30 cellular contexts compared by ENCODE assay signal in the genomic region with DNA sequence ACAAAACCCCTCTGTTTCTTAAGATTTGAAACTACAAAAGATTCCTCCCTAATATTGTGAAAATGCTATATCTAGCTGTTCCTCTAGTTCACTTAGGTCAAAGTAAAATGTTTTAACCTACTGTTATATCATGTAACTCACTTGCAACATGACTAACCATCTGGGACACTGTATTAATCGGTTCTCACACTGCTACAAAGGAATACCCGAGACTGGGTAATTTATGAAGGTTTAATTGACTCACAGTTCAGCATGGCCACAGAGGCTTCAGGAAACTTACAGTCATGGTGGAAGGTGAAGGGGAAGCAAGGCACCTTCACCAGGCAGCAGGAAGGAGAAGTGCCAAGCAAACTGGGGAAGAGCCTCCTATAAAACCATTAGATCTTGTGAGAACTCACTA. TPM values are rescaled to one million over a fixed set of nuclear protein-coding genes. Genes with fewer than 3 reads are reported as not detected.
A peak's percentile ranks its signal among the peaks of the same experiment; 100 is the strongest.
DNase-seq lines count a peak whose midpoint lies in the region; ATAC-seq and TF ChIP-seq lines count a peak whose summit lies in the region.
"Had no signal": no experiment of that assay in that cellular context is flagged by ENCODE, and none has a peak within 500 bp of the region (broad histone marks: within the 10 kb centered on the region; RNA-seq: fewer than 3 reads in every experiment).

No MANE protein-coding gene starts in this region.

- CTCF ChIA-PET in activated CD8-positive, alpha-beta T cell treated with anti-CD3 and anti-CD28 coated beads for 36 hours (lab: Charles Lee), result no interaction called here
- CTCF ChIA-PET in activated CD8-positive, alpha-beta T cell treated with anti-CD3 and anti-CD28 coated beads, Interleukin-2, amount 10 ng/mL, durations not matched to agents 7 days and 5 days (lab: Charles Lee), result no interaction called here
- CTCF ChIA-PET in CD4-positive, alpha-beta memory T cell (lab: Charles Lee; ENCODE audit: partially characterized antibody), result interaction anchor here (1.3 to 1.4 kb wide), 2 partner anchors 17 to 77 kb away, joined by 3 read pairs; no protein-coding TSS in a partner anchor
- CTCF ChIA-PET in naive thymus-derived CD4-positive, alpha-beta T cell (lab: Charles Lee), result interaction anchor here (1.2 kb wide), 1 partner anchor 16 kb away, joined by 4 read pairs; no protein-coding TSS in a partner anchor

- POLR2A ChIA-PET in activated CD8-positive, alpha-beta T cell treated with anti-CD3 and anti-CD28 coated beads for 36 hours (lab: Charles Lee), result interaction anchor here (1.0 kb wide), 1 partner anchor 10 kb away, joined by 3 read pairs; no protein-coding TSS in a partner anchor
- POLR2A ChIA-PET in activated CD8-positive, alpha-beta T cell treated with anti-CD3 and anti-CD28 coated beads, Interleukin-2, amount 10 ng/mL, durations not matched to agents 7 days and 5 days (lab: Charles Lee), result no interaction called here
- POLR2A ChIA-PET in CD4-positive, alpha-beta memory T cell (lab: Charles Lee; ENCODE audit: partially characterized antibody), result no interaction called here
- POLR2A ChIA-PET in naive thymus-derived CD4-positive, alpha-beta T cell (lab: Charles Lee), result interaction anchor here (0.7 kb wide), 2 partner anchors 12 to 129 kb away, joined by 3 to 4 read pairs; no protein-coding TSS in a partner anchor

- no peaks in the 10 kb centered on the region for H3K4me1 ChIP-seq in CD4-positive, alpha-beta memory T cell (ENCODE audit: insufficient read depth, low read length)
- no peaks in the 10 kb centered on the region for H3K4me1 ChIP-seq in naive thymus-derived CD4-positive, alpha-beta T cell (ENCODE audit: control insufficient read depth in 2 of 2, insufficient read depth in 2 of 2, low read length in 2 of 2)
- H3K4me1 ChIP-seq: prostate gland, sigmoid colon had no signal

- no peaks in the 10 kb centered on the region for H3K27me3 ChIP-seq in CD4-positive, alpha-beta memory T cell (ENCODE audit: insufficient read depth, low read length)
- no peaks in the 10 kb centered on the region for H3K27me3 ChIP-seq in naive thymus-derived CD4-positive, alpha-beta T cell (ENCODE audit: control insufficient read depth in 2 of 2, insufficient read depth in 2 of 2, low read length in 2 of 2)
- H3K27me3 ChIP-seq: neutrophil, sigmoid colon had no signal

- no peaks in the 10 kb centered on the region for H3K9me3 Mint-ChIP-seq in activated CD8-positive, alpha-beta T cell treated with anti-CD3 and anti-CD28 coated beads for 36 hours
- no peaks in the 10 kb centered on the region for H3K9me3 Mint-ChIP-seq in activated CD8-positive, alpha-beta T cell treated with anti-CD3 and anti-CD28 coated beads, Interleukin-2, amount 10 ng/mL, durations not matched to agents 7 days and 5 days (ENCODE audit: insufficient read depth)
- H3K9me3 Mint-ChIP-seq in CD4-positive, alpha-beta memory T cell, result no peaks in the 10 kb centered on the region
- H3K9me3 Mint-ChIP-seq in naive thymus-derived CD4-positive, alpha-beta T cell, result no peaks in the 10 kb centered on the region
- H3K9me3 Mint-ChIP-seq: activated T-cell treated with anti-CD3 and anti-CD28 coated beads, Interleukin-2, amount 50 U/mL, for 4 hours had no signal

- H3K9me3 ChIP-seq in CD4-positive, alpha-beta memory T cell (ENCODE audit: control insufficient read depth in 1 of 2, low read length in 2 of 2), result no peaks in the 10 kb centered on the region
- no peaks in the 10 kb centered on the region for H3K9me3 ChIP-seq in T-helper 17 cell (ENCODE audit: control insufficient read depth, low read length, poor library complexity, severe bottlenecking)
- H3K9me3 ChIP-seq in naive thymus-derived CD4-positive, alpha-beta T cell (ENCODE audit: control insufficient read depth in 2 of 3, low read length in 3 of 3), result no peaks in the 10 kb centered on the region
- H3K9me3 ChIP-seq: neutrophil, prostate gland, sigmoid colon, SK-N-SH had no signal

- no peak for DNase-seq in activated CD8-positive, alpha-beta T cell treated with anti-CD3 and anti-CD28 coated beads for 36 hours
- no peak for DNase-seq in activated CD8-positive, alpha-beta T cell treated with anti-CD3 and anti-CD28 coated beads, Interleukin-2, amount 10 ng/mL, durations not matched to agents 7 days and 5 days
- DNase-seq in CD4-positive, alpha-beta memory T cell, result no peak
- DNase-seq in T-helper 17 cell (no peak), foreskin fibroblast (no peak), posterior vena cava (ENCODE audit: low spot score) (no peak)
- no peak for DNase-seq in naive thymus-derived CD4-positive, alpha-beta T cell
- DNase-seq: activated CD4-positive, CD25-positive, alpha-beta regulatory T cell treated with anti-CD3 and anti-CD28 coated beads, Interleukin-2, amount 50 U/mL, for 72 hours; activated CD8-positive, alpha-beta memory T cell treated with anti-CD3 and anti-CD28 coated beads for 24 hours; activated T-cell treated with anti-CD3 and anti-CD28 coated beads, Interleukin-2, amount 50 U/mL, for 4 hours; AML-193; central memory CD4-positive, alpha-beta T cell; cortex of kidney; DMS 273 treated with DMSO at 0.1 percent for 48 hours; effector memory CD4-positive, alpha-beta T cell; glutamatergic neuron; left colon; mesenchymal stem cell; NCI-H1436 treated with DMSO at 0.1 percent for 48 hours; NCI-H345; NCI-H69; PC-9; sigmoid colon; SK-N-SH; stimulated activated CD4-positive, alpha-beta T cell treated with anti-CD3 and anti-CD28 coated beads, Interleukin-12 subunit alpha, Interleukin-12 subunit beta, amount 100 ng/mL, for 4 hours; stimulated activated CD4-positive, alpha-beta T cell treated with anti-CD3 and anti-CD28 coated beads, Interleukin-2, amount 100 ng/mL, for 48 hours; trophoblast cell had no signal

- peaks cover 7% of the 10 kb centered on the region for H3K4me1 Mint-ChIP-seq in activated CD8-positive, alpha-beta T cell treated with anti-CD3 and anti-CD28 coated beads for 36 hours (ENCODE audit: low read depth)
- H3K4me1 Mint-ChIP-seq in activated CD8-positive, alpha-beta T cell treated with anti-CD3 and anti-CD28 coated beads, Interleukin-2, amount 10 ng/mL, durations not matched to agents 7 days and 5 days (ENCODE audit: low read depth), result peaks cover 6% of the 10 kb centered on the region
- H3K4me1 Mint-ChIP-seq in CD4-positive, alpha-beta memory T cell, result peaks cover 0 to 5% (median 4%) of the 10 kb centered on the region in 4 donors
- peaks cover 8% of the 10 kb centered on the region for H3K4me1 Mint-ChIP-seq in T-helper 17 cell
- H3K4me1 Mint-ChIP-seq in naive thymus-derived CD4-positive, alpha-beta T cell, result peaks cover 0 to 11% (median 0%) of the 10 kb centered on the region in 7 donors

- H3K27ac Mint-ChIP-seq in activated CD8-positive, alpha-beta T cell treated with anti-CD3 and anti-CD28 coated beads for 36 hours, result peak overlapping the region; percentile 63
- no peak overlapping the region for H3K27ac Mint-ChIP-seq in activated CD8-positive, alpha-beta T cell treated with anti-CD3 and anti-CD28 coated beads, Interleukin-2, amount 10 ng/mL, durations not matched to agents 7 days and 5 days
- peak overlapping the region in 6 of 7 donors; percentile 18 to 83 (median 69) for H3K27ac Mint-ChIP-seq in CD4-positive, alpha-beta memory T cell
- peak overlapping the region; percentile 61 for H3K27ac Mint-ChIP-seq in T-helper 17 cell
- peak overlapping the region; percentile 12 to 77 (median 34) for H3K27ac Mint-ChIP-seq in naive thymus-derived CD4-positive, alpha-beta T cell

- H3K4me3 ChIP-seq in CD4-positive, alpha-beta memory T cell (ENCODE audit: low read length in 2 of 2), result no peak overlapping the region
- no peak overlapping the region for H3K4me3 ChIP-seq in naive thymus-derived CD4-positive, alpha-beta T cell (ENCODE audit: low read length)
- no peak overlapping the region for H3K4me3 ChIP-seq in foreskin fibroblast (ENCODE audit: low read depth in 1 of 2, low read length in 2 of 2)
- H3K4me3 ChIP-seq: PC-9, prostate gland, sigmoid colon had no signal

- H3K4me3 Mint-ChIP-seq in activated CD8-positive, alpha-beta T cell treated with anti-CD3 and anti-CD28 coated beads for 36 hours, result no peak overlapping the region
- no peak overlapping the region for H3K4me3 Mint-ChIP-seq in activated CD8-positive, alpha-beta T cell treated with anti-CD3 and anti-CD28 coated beads, Interleukin-2, amount 10 ng/mL, durations not matched to agents 7 days and 5 days
- H3K4me3 Mint-ChIP-seq in CD4-positive, alpha-beta memory T cell, result no peak overlapping the region
- no peak overlapping the region for H3K4me3 Mint-ChIP-seq in T-helper 17 cell
- no peak overlapping the region for H3K4me3 Mint-ChIP-seq in naive thymus-derived CD4-positive, alpha-beta T cell
- H3K4me3 Mint-ChIP-seq: activated T-cell treated with anti-CD3 and anti-CD28 coated beads, Interleukin-2, amount 50 U/mL, for 4 hours had no signal

- H3K27me3 Mint-ChIP-seq in activated CD8-positive, alpha-beta T cell treated with anti-CD3 and anti-CD28 coated beads for 36 hours, result no peaks in the 10 kb centered on the region
- H3K27me3 Mint-ChIP-seq in activated CD8-positive, alpha-beta T cell treated with anti-CD3 and anti-CD28 coated beads, Interleukin-2, amount 10 ng/mL, durations not matched to agents 7 days and 5 days (ENCODE audit: low read depth), result no peaks in the 10 kb centered on the region
- H3K27me3 Mint-ChIP-seq in CD4-positive, alpha-beta memory T cell, result no peaks in the 10 kb centered on the region
- H3K27me3 Mint-ChIP-seq in T-helper 17 cell, result no peaks in the 10 kb centered on the region
- no peaks in the 10 kb centered on the region for H3K27me3 Mint-ChIP-seq in naive thymus-derived CD4-positive, alpha-beta T cell

- intact Hi-C loops in activated CD8-positive, alpha-beta T cell treated with anti-CD3 and anti-CD28 coated beads for 36 hours (cut with micrococcal nuclease), result no loop called here
- intact Hi-C loops in CD4-positive, alpha-beta memory T cell (cut with micrococcal nuclease), result no loop called here
- intact Hi-C loops in naive thymus-derived CD4-positive, alpha-beta T cell (cut with micrococcal nuclease), result no loop called here
- intact Hi-C loops in posterior vena cava (cut with DNase I), result no loop called here

- TF ChIP-seq CTCF in activated CD8-positive, alpha-beta T cell treated with anti-CD3 and anti-CD28 coated beads for 36 hours (IDR thresholded peaks at IDR 0.05), result no peak
- TF ChIP-seq CTCF in foreskin fibroblast (IDR thresholded peaks at IDR 0.05; ENCODE audit: low read depth, low read length), result no peak

- peaks cover 50% of the 10 kb centered on the region for H3K36me3 Mint-ChIP-seq in activated CD8-positive, alpha-beta T cell treated with anti-CD3 and anti-CD28 coated beads for 36 hours (ENCODE audit: low read depth)
- H3K36me3 Mint-ChIP-seq in activated CD8-positive, alpha-beta T cell treated with anti-CD3 and anti-CD28 coated beads, Interleukin-2, amount 10 ng/mL, durations not matched to agents 7 days and 5 days (ENCODE audit: low read depth), result peaks cover 52% of the 10 kb centered on the region
- H3K36me3 Mint-ChIP-seq in CD4-positive, alpha-beta memory T cell, result peaks cover 34 to 56% of the 10 kb centered on the region in 2 donors
- peaks cover 3% of the 10 kb centered on the region for H3K36me3 Mint-ChIP-seq in T-helper 17 cell (ENCODE audit: low read depth)
- peaks cover 0 to 37% (median 22%) of the 10 kb centered on the region in 5 donors for H3K36me3 Mint-ChIP-seq in naive thymus-derived CD4-positive, alpha-beta T cell

- ATAC-seq in activated CD8-positive, alpha-beta T cell treated with anti-CD3 and anti-CD28 coated beads for 36 hours, result peak; percentile 42
- ATAC-seq in activated CD8-positive, alpha-beta T cell treated with anti-CD3 and anti-CD28 coated beads, Interleukin-2, amount 10 ng/mL, durations not matched to agents 7 days and 5 days, result no peak
- ATAC-seq in T-helper 17 cell (no peak), GM21786 (IDR thresholded peaks at IDR 0.05; ENCODE audit: unreplicated experiment) (no peak)
- no peak for ATAC-seq in naive thymus-derived CD4-positive, alpha-beta T cell
- ATAC-seq: left colon had no signal

- peaks cover 40% of the 10 kb centered on the region for H3K36me3 ChIP-seq in CD4-positive, alpha-beta memory T cell (ENCODE audit: insufficient read depth, low read length)
- peaks cover 13 to 51% (median 26%) of the 10 kb centered on the region in 3 experiments for H3K36me3 ChIP-seq in naive thymus-derived CD4-positive, alpha-beta T cell (ENCODE audit: control insufficient read depth in 2 of 3, insufficient read depth in 3 of 3, low read length in 3 of 3)

- H3K27ac ChIP-seq in CD4-positive, alpha-beta memory T cell (ENCODE audit: low read depth, low read length), result no peak overlapping the region
- peak overlapping the region; percentile 9 for H3K27ac ChIP-seq in naive thymus-derived CD4-positive, alpha-beta T cell (ENCODE audit: low read depth, low read length)
- H3K27ac ChIP-seq: neutrophil, PC-9, prostate gland, sigmoid colon had no signal

RNA-seq across cellular contexts. Expression of a gene that starts 34.7 kb away (rescaled TPM):
- total RNA-seq in activated CD8-positive, alpha-beta T cell treated with anti-CD3 and anti-CD28 coated beads for 36 hours, result 10 to 100 TPM; 51.3 to 59.1 TPM
- total RNA-seq in activated CD8-positive, alpha-beta T cell treated with anti-CD3 and anti-CD28 coated beads, Interleukin-2, amount 10 ng/mL, durations not matched to agents 7 days and 5 days, result 10 to 100 TPM; 24.8 to 28.8 TPM
- total RNA-seq in CD4-positive, alpha-beta memory T cell, result 10 to 100 TPM; 27.9 to 28.4 TPM
- 10 to 100 TPM; 52.2 to 53.5 TPM for polyA plus RNA-seq in CD4-positive, alpha-beta memory T cell
- total RNA-seq in T-helper 17 cell, result 10 to 100 TPM; 16.5 to 20.0 TPM
- 10 to 100 TPM; 18.3 to 28.8 (median 21.3) TPM for total RNA-seq in naive thymus-derived CD4-positive, alpha-beta T cell
- polyA plus RNA-seq in naive thymus-derived CD4-positive, alpha-beta T cell, result 10 to 100 TPM; 47.3 to 60.6 TPM
- 10 to 100 TPM; 24.8 to 27.1 TPM for total RNA-seq in posterior vena cava

RNA-seq across cellular contexts. Expression of a gene that starts 43.5 kb away (rescaled TPM):
- total RNA-seq in activated CD8-positive, alpha-beta T cell treated with anti-CD3 and anti-CD28 coated beads for 36 hours, result 10 to 100 TPM; 59.7 to 61.2 TPM
- 10 to 100 TPM; 34.8 to 38.9 TPM for total RNA-seq in activated CD8-positive, alpha-beta T cell treated with anti-CD3 and anti-CD28 coated beads, Interleukin-2, amount 10 ng/mL, durations not matched to agents 7 days and 5 days
- 10 to 100 TPM; 23.8 to 28.5 TPM for total RNA-seq in CD4-positive, alpha-beta memory T cell
- 1 to 10 TPM; 8.1 to 8.2 TPM for polyA plus RNA-seq in CD4-positive, alpha-beta memory T cell
- total RNA-seq in T-helper 17 cell, result 10 to 100 TPM; 17.9 to 18.3 TPM
- 10 to 100 TPM; 22.1 to 29.0 (median 27.7) TPM for total RNA-seq in naive thymus-derived CD4-positive, alpha-beta T cell
- polyA plus RNA-seq in naive thymus-derived CD4-positive, alpha-beta T cell, result 1 to 10 TPM; 5.9 to 6.4 TPM
- total RNA-seq in posterior vena cava, result 10 to 100 TPM; 29.8 to 31.7 TPM

Comparison
In these comparisons a context has a peak if more than half of its experiments do, and no peak if none do; other contexts are left out.
1. POLR2A ChIA-PET loops: an anchor here in activated CD8-positive, alpha-beta T cell treated with anti-CD3 and anti-CD28 coated beads for 36 hours (1.0 kb wide) and naive thymus-derived CD4-positive, alpha-beta T cell (0.7 kb wide); none called in activated CD8-positive, alpha-beta T cell treated with anti-CD3 and anti-CD28 coated beads, Interleukin-2, amount 10 ng/mL, durations not matched to agents 7 days and 5 days and CD4-positive, alpha-beta memory T cell.
2. CTCF ChIA-PET loops: an anchor here in CD4-positive, alpha-beta memory T cell (1.3 to 1.4 kb wide) and naive thymus-derived CD4-positive, alpha-beta T cell (1.2 kb wide); none called in activated CD8-positive, alpha-beta T cell treated with anti-CD3 and anti-CD28 coated beads for 36 hours and activated CD8-positive, alpha-beta T cell treated with anti-CD3 and anti-CD28 coated beads, Interleukin-2, amount 10 ng/mL, durations not matched to agents 7 days and 5 days.